ENCODE assay signal across 26 cellular contexts in genomic region chr17:44119062-44119461, GRCh38. TPM values are rescaled to one million over a fixed set of nuclear protein-coding genes. Genes with fewer than 3 reads are reported as not detected.
DNase-seq lines count a peak whose midpoint lies in the region; FAIRE-seq and TF ChIP-seq lines count a peak whose summit lies in the region.
"Had no signal": no experiment of that assay in that cellular context is flagged by ENCODE, and none has a peak within 500 bp of the region (broad histone marks: within the 10 kb centered on the region; RNA-seq: fewer than 3 reads in every experiment).

No MANE protein-coding gene starts in this region.

- 81% methylated on average over 5 of the region's 5 CpGs; no CpG with 5 or more reads in 1 of the 2 experiments for WGBS in H1 (ENCODE audit: extremely low coverage in 1 of 2, insufficient coverage in 1 of 2, insufficient read length in 1 of 2, insufficient replicate concordance in 2 of 2, low coverage in 1 of 2, low lambda C conversion rate in 2 of 2, missing lambda C conversion rate in 1 of 2), 2 experiments
- 40 to 63% methylated on average over 2 to 3 of the region's 5 CpGs for WGBS in thyroid gland, 2 donors

- peaks cover 41% of the 10 kb centered on the region for H3K4me1 Mint-ChIP-seq in activated naive CD8-positive, alpha-beta T cell (ENCODE audit: low read depth)
- H3K4me1 Mint-ChIP-seq in activated naive CD8-positive, alpha-beta T cell treated with anti-CD3 and anti-CD28 coated beads for 36 hours = peaks cover 22% of the 10 kb centered on the region
- peaks cover 41% of the 10 kb centered on the region for H3K4me1 Mint-ChIP-seq in neural progenitor cell

- H3K9me3 ChIP-seq in H1 (ENCODE audit: insufficient read depth in 2 of 2, low read depth in 1 of 2, low read length in 1 of 2) (no peaks in the 10 kb centered on the region), neural progenitor cell (ENCODE audit: low read depth) (no peaks in the 10 kb centered on the region), thyroid gland (no peaks in the 10 kb centered on the region), ascending aorta (no peaks in the 10 kb centered on the region)
- H3K9me3 ChIP-seq: ovary had no signal

- peaks cover 29% of the 10 kb centered on the region for H3K79me1 ChIP-seq in H1 (ENCODE audit: low read depth, low read length)

- H2BK20ac ChIP-seq in H1 (ENCODE audit: low read length) = peak overlapping the region; percentile 32; the same call in 1 of the 2 replicates

- H3K27ac Mint-ChIP-seq in activated naive CD8-positive, alpha-beta T cell = peak overlapping the region; percentile 51
- H3K27ac Mint-ChIP-seq in activated naive CD8-positive, alpha-beta T cell treated with anti-CD3 and anti-CD28 coated beads for 36 hours = no peak overlapping the region
- no peak overlapping the region for H3K27ac Mint-ChIP-seq in neural progenitor cell
- H3K27ac Mint-ChIP-seq: activated CD4-positive, alpha-beta memory T cell treated with anti-CD3 and anti-CD28 coated beads, Interleukin-2, amount 10 ng/mL, durations not matched to agents 7 days and 5 days; activated naive CD4-positive, alpha-beta T cell treated with anti-CD3 and anti-CD28 coated beads, Interleukin-2, amount 50 U/mL, for 24 hours; stimulated activated naive CD8-positive, alpha-beta T cell treated with anti-CD3 and anti-CD28 coated beads, Interleukin-15, Interleukin-2, amounts not matched to agents 100 ng/mL and 50 ng/mL, for 24 hours had no signal

- H4K8ac ChIP-seq in H1 (ENCODE audit: extremely low read depth, insufficient read depth, low read length) = peak overlapping the region; percentile 66; the same call in 1 of the 2 replicates

- H2BK120ac ChIP-seq in H1 (replicated peaks; ENCODE audit: low read depth, low read length) = no peak overlapping the region

- no peaks in the 10 kb centered on the region for H3K9me3 Mint-ChIP-seq in activated naive CD8-positive, alpha-beta T cell (ENCODE audit: low read depth)
- no peaks in the 10 kb centered on the region for H3K9me3 Mint-ChIP-seq in activated naive CD8-positive, alpha-beta T cell treated with anti-CD3 and anti-CD28 coated beads for 36 hours
- H3K9me3 Mint-ChIP-seq in neural progenitor cell = no peaks in the 10 kb centered on the region
- H3K9me3 Mint-ChIP-seq: activated CD4-positive, alpha-beta memory T cell treated with anti-CD3 and anti-CD28 coated beads, Interleukin-2, amount 10 ng/mL, durations not matched to agents 7 days and 5 days; activated naive CD4-positive, alpha-beta T cell treated with anti-CD3 and anti-CD28 coated beads, Interleukin-2, amount 50 U/mL, for 24 hours; activated T-cell treated with anti-CD3 and anti-CD28 coated beads, Interleukin-2, amount 50 U/mL, for 4 hours; stimulated activated naive CD8-positive, alpha-beta T cell treated with anti-CD3 and anti-CD28 coated beads, Interleukin-15, Interleukin-2, amounts not matched to agents 100 ng/mL and 50 ng/mL, for 24 hours had no signal

- POLR2A ChIA-PET in H1 (lab: Charles Lee; ENCODE audit: partially characterized antibody) = interaction anchor here (2.5 kb wide), 1 partner anchor 32 kb away, joined by 6 read pairs; no protein-coding TSS in a partner anchor

- no peak for FAIRE-seq in H1 (lab: Jason Lieb, UNC)
- FAIRE-seq: A204.1, RCC 7860 had no signal

- H3K23me2 ChIP-seq in H1 (ENCODE audit: low read depth, low read length) = peaks cover 5% of the 10 kb centered on the region; the same call in 1 of the 2 replicates

- intact Hi-C loops in thyroid gland (cut with DNase I) (no loop called here), ascending aorta (cut with DNase I) (no loop called here)

- no peaks in the 10 kb centered on the region for H3K36me3 Mint-ChIP-seq in activated naive CD8-positive, alpha-beta T cell
- H3K36me3 Mint-ChIP-seq in activated naive CD8-positive, alpha-beta T cell treated with anti-CD3 and anti-CD28 coated beads for 36 hours = no peaks in the 10 kb centered on the region
- peaks cover 3% of the 10 kb centered on the region for H3K36me3 Mint-ChIP-seq in neural progenitor cell
- H3K36me3 Mint-ChIP-seq: activated naive CD4-positive, alpha-beta T cell treated with anti-CD3 and anti-CD28 coated beads, Interleukin-2, amount 50 U/mL, for 24 hours had no signal

- no peaks in the 10 kb centered on the region for H3K27me3 ChIP-seq in H1 (replicated peaks in 1 of 4; ENCODE audit: control insufficient read depth in 3 of 4, extremely low read depth in 1 of 4, insufficient read depth in 3 of 4, low read length in 3 of 4)
- H3K27me3 ChIP-seq in neural progenitor cell = peaks cover 4% of the 10 kb centered on the region
- H3K27me3 ChIP-seq in thyroid gland = no peaks in the 10 kb centered on the region
- H3K27me3 ChIP-seq in ascending aorta = no peaks in the 10 kb centered on the region
- H3K27me3 ChIP-seq: hepatocyte, ovary had no signal

- H2AFZ ChIP-seq in H1 (ENCODE audit: low read length) (no peak overlapping the region), neural progenitor cell (replicated peaks) (no peak overlapping the region)
- H2AFZ ChIP-seq: hepatocyte had no signal

- no peaks in the 10 kb centered on the region for H3K27me3 Mint-ChIP-seq in activated naive CD8-positive, alpha-beta T cell
- H3K27me3 Mint-ChIP-seq in activated naive CD8-positive, alpha-beta T cell treated with anti-CD3 and anti-CD28 coated beads for 36 hours = no peaks in the 10 kb centered on the region
- H3K27me3 Mint-ChIP-seq in neural progenitor cell (ENCODE audit: insufficient read depth, low read depth) = peaks cover 4% of the 10 kb centered on the region
- H3K27me3 Mint-ChIP-seq: activated CD4-positive, alpha-beta memory T cell treated with anti-CD3 and anti-CD28 coated beads, Interleukin-2, amount 10 ng/mL, durations not matched to agents 7 days and 5 days; activated naive CD4-positive, alpha-beta T cell treated with anti-CD3 and anti-CD28 coated beads, Interleukin-2, amount 50 U/mL, for 24 hours; stimulated activated naive CD8-positive, alpha-beta T cell treated with anti-CD3 and anti-CD28 coated beads, Interleukin-15, Interleukin-2, amounts not matched to agents 100 ng/mL and 50 ng/mL, for 24 hours had no signal

- TF ChIP-seq RAD21 in H1 (IDR thresholded peaks at IDR 0.05 in 1 of 2, conservative IDR thresholded peaks at IDR 0.05 in 1 of 2; ENCODE audit: low read depth in 2 of 2, low read length in 2 of 2) = no peak

- H4K5ac ChIP-seq in H1 (ENCODE audit: insufficient read length, low read depth, low read length) = no peak overlapping the region

- H3K18ac ChIP-seq in H1 (ENCODE audit: extremely low read depth, low read length) = no peak overlapping the region; the same call in 1 of the 2 replicates

- TF ChIP-seq EP300 in H1 (IDR thresholded peaks at IDR 0.05; ENCODE audit: borderline replicate concordance in 1 of 2, low read depth in 2 of 2, low read length in 2 of 2) = no peak

- no peak for DNase-seq in activated naive CD8-positive, alpha-beta T cell treated with anti-CD3 and anti-CD28 coated beads for 36 hours
- DNase-seq in H1 (ENCODE audit: low read depth in 1 of 2, low spot score in 2 of 2) (no peak), neural progenitor cell (ENCODE audit: low spot score) (no peak), thyroid gland (peak; percentile 68 to 79), ascending aorta (ENCODE audit: low spot score in 2 of 2) (no peak), 8988T (no peak), MV-4-11 (lab: John Stamatoyannopoulos, UW) (no peak)
- DNase-seq: activated CD4-positive, alpha-beta memory T cell treated with anti-CD3 and anti-CD28 coated beads, Interleukin-2, amount 10 ng/mL, durations not matched to agents 7 days and 5 days; activated CD4-positive, CD25-positive, alpha-beta regulatory T cell; activated T-cell treated with anti-CD3 and anti-CD28 coated beads, Interleukin-2, amount 50 U/mL, for 4 hours; C1 segment of cervical spinal cord; effector CD8-positive, alpha-beta T cell; NCI-H1417 treated with DMSO at 0.1 percent for 48 hours; NCI-H2107; NCI-H524; ovary; stimulated activated CD4-positive, alpha-beta T cell treated with anti-CD3 and anti-CD28 coated beads, Interleukin-1b, Interleukin-23, amount 100 ng/mL, for 48 hours had no signal

- CTCF ChIA-PET in H1 (lab: Charles Lee; ENCODE audit: partially characterized antibody) = interaction anchor here (0.7 to 20.6 kb wide), 5 partner anchors 20 to 51 kb away, joined by 3 to 638 read pairs (median 22); partner anchors contain the start of gene ASB16

- H3K9ac ChIP-seq in H1 (replicated peaks in 1 of 4; ENCODE audit: extremely low read depth in 1 of 4, low read depth in 3 of 4, low read length in 3 of 4) (0 out of 7 replicates have a peak overlapping the region, but pooled peaks of 1 of the 4 experiments have one; percentile 16), neural progenitor cell (no peak overlapping the region)

- no peak overlapping the region for H3K56ac ChIP-seq in H1 (replicated peaks; ENCODE audit: insufficient read length, low read depth, low read length)

- H3K23ac ChIP-seq in H1 (ENCODE audit: insufficient read length) = no peak overlapping the region

- H4K20me1 ChIP-seq in H1 (replicated peaks in 1 of 2; ENCODE audit: control insufficient read depth in 1 of 2, insufficient read depth in 2 of 2, low read length in 2 of 2) = peaks cover 3 to 11% of the 10 kb centered on the region in 2 experiments
- peaks cover 87% of the 10 kb centered on the region for H4K20me1 ChIP-seq in neural progenitor cell (ENCODE audit: low read depth)

- H3K14ac ChIP-seq in H1 (ENCODE audit: insufficient read length) = no peak overlapping the region

- H3K79me2 ChIP-seq in H1 (ENCODE audit: control insufficient read depth in 1 of 2, insufficient read depth in 2 of 2, low read length in 2 of 2) (peaks cover 0 to 74% of the 10 kb centered on the region in 2 experiments; a peak in 2 of 4 replicates), neural progenitor cell (ENCODE audit: low read depth) (peaks cover 42% of the 10 kb centered on the region)

- H3K4me3 Mint-ChIP-seq in activated naive CD8-positive, alpha-beta T cell = no peak overlapping the region
- H3K4me3 Mint-ChIP-seq in activated naive CD8-positive, alpha-beta T cell treated with anti-CD3 and anti-CD28 coated beads for 36 hours = no peak overlapping the region
- H3K4me3 Mint-ChIP-seq in neural progenitor cell = peak overlapping the region; percentile 65
- H3K4me3 Mint-ChIP-seq: activated CD4-positive, alpha-beta memory T cell treated with anti-CD3 and anti-CD28 coated beads, Interleukin-2, amount 10 ng/mL, durations not matched to agents 7 days and 5 days; activated naive CD4-positive, alpha-beta T cell treated with anti-CD3 and anti-CD28 coated beads, Interleukin-2, amount 50 U/mL, for 24 hours; activated T-cell treated with anti-CD3 and anti-CD28 coated beads, Interleukin-2, amount 50 U/mL, for 4 hours; stimulated activated naive CD8-positive, alpha-beta T cell treated with anti-CD3 and anti-CD28 coated beads, Interleukin-15, Interleukin-2, amounts not matched to agents 100 ng/mL and 50 ng/mL, for 24 hours had no signal

- H4K91ac ChIP-seq in H1 (replicated peaks; ENCODE audit: insufficient read length, low read length) = no peak overlapping the region

- H3K4ac ChIP-seq in H1 (replicated peaks; ENCODE audit: insufficient read length, low read depth, low read length) = peak overlapping the region; percentile 34

- H3K4me3 ChIP-seq in H1 (ENCODE audit: extremely low read depth in 1 of 4, insufficient read depth in 2 of 4, low read depth in 3 of 4, low read length in 4 of 4) (no peak overlapping the region), neural progenitor cell (no peak overlapping the region), thyroid gland (replicated peaks in 1 of 3) (no peak overlapping the region), ascending aorta (no peak overlapping the region)
- H3K4me3 ChIP-seq: hepatocyte, ovary, SK-N-MC had no signal

- H3F3A ChIP-seq in neural progenitor cell (ENCODE audit: low read depth) = peaks cover 40% of the 10 kb centered on the region

- H3K4me1 ChIP-seq in H1 (replicated peaks in 1 of 4; ENCODE audit: control insufficient read depth in 3 of 4, insufficient read depth in 4 of 4, low read length in 3 of 4) (peaks cover 17 to 31% (median 23%) of the 10 kb centered on the region in 4 experiments), neural progenitor cell (peaks cover 37% of the 10 kb centered on the region), thyroid gland (peaks cover 37 to 44% of the 10 kb centered on the region in 2 donors), ascending aorta (peaks cover 12 to 44% of the 10 kb centered on the region in 2 donors)

- peak overlapping the region; percentile 80; the same call in 1 of the 2 replicates for H2AK5ac ChIP-seq in H1 (ENCODE audit: low read depth, low read length)

- TF ChIP-seq POLR2A in H1 (IDR thresholded peaks at IDR 0.05; ENCODE audit: control extremely low read depth in 1 of 2, low read depth in 2 of 2, low read length in 2 of 2) (no peak), thyroid gland (IDR thresholded peaks at IDR 0.05) (no peak)

- peak overlapping the region; percentile 72; the same call in 1 of the 2 replicates for H2BK12ac ChIP-seq in H1 (ENCODE audit: low read depth, low read length)

- H3K27ac ChIP-seq in H1 (ENCODE audit: low read depth, low read length) (0 out of 2 replicates have a peak overlapping the region, but pooled peaks have one; percentile 15), neural progenitor cell (no peak overlapping the region), thyroid gland (peak overlapping the region in 2 of 3 donors; percentile 40 to 41), ascending aorta (peak overlapping the region in 1 of 2 donors; percentile 97)
- H3K27ac ChIP-seq: hepatocyte, ovary, SK-N-MC had no signal

- H2BK5ac ChIP-seq in H1 (ENCODE audit: low read depth, low read length) = peak overlapping the region; percentile 54

- H2BK15ac ChIP-seq in H1 (ENCODE audit: low read length) = peak overlapping the region; percentile 19; the same call in 1 of the 2 replicates

- TF ChIP-seq CTCF in H1 (IDR thresholded peaks at IDR 0.05; ENCODE audit: control extremely low read depth in 1 of 3, insufficient read depth in 1 of 3, low read depth in 1 of 3, low read length in 3 of 3) (no peak), neural progenitor cell (IDR thresholded peaks at IDR 0.05) (no peak), thyroid gland (IDR thresholded peaks at IDR 0.05) (no peak), ascending aorta (IDR thresholded peaks at IDR 0.05) (no peak)

- no peaks in the 10 kb centered on the region; a peak in 2 of 8 replicates for H3K36me3 ChIP-seq in H1 (ENCODE audit: control insufficient read depth in 2 of 4, insufficient read depth in 4 of 4, low read length in 3 of 4)
- no peaks in the 10 kb centered on the region for H3K36me3 ChIP-seq in neural progenitor cell
- H3K36me3 ChIP-seq in thyroid gland = peaks cover 4 to 8% of the 10 kb centered on the region in 2 donors
- H3K36me3 ChIP-seq in ascending aorta = peaks cover 18 to 35% of the 10 kb centered on the region in 2 donors
- H3K36me3 ChIP-seq: ovary had no signal

- H3K4me2 ChIP-seq in H1 (ENCODE audit: insufficient read depth in 1 of 2, low read depth in 2 of 2, low read length in 2 of 2) (peak overlapping the region in 1 of 2 experiments; percentile 16; a peak in 2 of 4 replicates), neural progenitor cell (peak overlapping the region; percentile 16)
- H3K4me2 ChIP-seq: hepatocyte had no signal

RNA-seq across cellular contexts. Expression of gene HDAC5, which starts 4.4 kb away (rescaled TPM):
- total RNA-seq in activated naive CD8-positive, alpha-beta T cell treated with anti-CD3 and anti-CD28 coated beads for 36 hours = 10 to 100 TPM; 18.2 to 18.7 TPM
- 48.5 and 54.0 TPM in 2 replicates for total RNA-seq in H1 (2021; fragmentation: NEBNext Ultra II Directional; extraction: Animal tissue kit (Norgen Biotek cat#: 25700))
- polyA plus RNA-seq in H1 (2011; rRNA removed) = 54.4 and 79.2 TPM in 2 replicates
- polyA plus RNA-seq in H1 (2011; cell fraction: cytosol; rRNA removed) = 78.3 TPM
- polyA plus RNA-seq in H1 (2011; cell fraction: nucleus; rRNA removed) = 103 TPM
- polyA plus RNA-seq in H1 (2012, experiment 1 of 2) = 31.8 to 62.6 TPM (median 53.9 TPM) in 4 replicates
- polyA plus RNA-seq in H1 (2012, experiment 2 of 2) = 44.0 TPM
- polyA plus RNA-seq in H1 (2013, experiment 1 of 2) = 23.8 TPM
- 23.7 TPM for polyA plus RNA-seq in H1 (2013, experiment 2 of 2)
- polyA minus RNA-seq in H1 (2011; rRNA and poly(A)+ RNA removed) = 77.4 and 115 TPM in 2 replicates
- polyA minus RNA-seq in H1 (2011; cell fraction: cytosol; rRNA and poly(A)+ RNA removed) = 41.8 TPM
- polyA minus RNA-seq in H1 (2011; cell fraction: nucleus; rRNA and poly(A)+ RNA removed) = 57.9 TPM
- total RNA-seq in neural progenitor cell (ENCODE audit: low replicate concordance) = 23.6 and 71.0 TPM in 2 replicates
- total RNA-seq in thyroid gland = 100 to 1,000 TPM in 2 of 4 donors, 10 to 100 TPM in 2; 69.5 to 142 (median 107) TPM
- total RNA-seq in ascending aorta = 189 TPM

RNA-seq across cellular contexts. Expression of gene HROB, which starts 22.7 kb away (rescaled TPM):
- 10 to 100 TPM; 18.5 to 20.1 TPM for total RNA-seq in activated naive CD8-positive, alpha-beta T cell treated with anti-CD3 and anti-CD28 coated beads for 36 hours
- 18.8 and 19.4 TPM in 2 replicates for total RNA-seq in H1 (2021; fragmentation: NEBNext Ultra II Directional; extraction: Animal tissue kit (Norgen Biotek cat#: 25700))
- 21.6 and 24.1 TPM in 2 replicates for polyA plus RNA-seq in H1 (2011; rRNA removed)
- 17.5 TPM for polyA plus RNA-seq in H1 (2011; cell fraction: cytosol; rRNA removed)
- 32.1 TPM for polyA plus RNA-seq in H1 (2011; cell fraction: nucleus; rRNA removed)
- 16.3 to 20.8 TPM (median 17.6 TPM) in 4 replicates for polyA plus RNA-seq in H1 (2012, experiment 1 of 2)
- polyA plus RNA-seq in H1 (2012, experiment 2 of 2) = 16.8 TPM
- polyA plus RNA-seq in H1 (2013, experiment 1 of 2) = 10.8 TPM
- 10.3 TPM for polyA plus RNA-seq in H1 (2013, experiment 2 of 2)
- 35.7 and 36.8 TPM in 2 replicates for polyA minus RNA-seq in H1 (2011; rRNA and poly(A)+ RNA removed)
- polyA minus RNA-seq in H1 (2011; cell fraction: cytosol; rRNA and poly(A)+ RNA removed) = 17.8 TPM
- polyA minus RNA-seq in H1 (2011; cell fraction: nucleus; rRNA and poly(A)+ RNA removed) = 18.6 TPM
- 6.5 and 11.0 TPM in 2 replicates for total RNA-seq in neural progenitor cell (ENCODE audit: low replicate concordance)
- total RNA-seq in thyroid gland = 1 to 10 TPM in 1 of 4 donors, under 1 TPM in 3; 0.20 to 1.1 (median 0.30) TPM
- total RNA-seq in ascending aorta = not detected

RNA-seq across cellular contexts. Expression of gene G6PC3, which starts 48.5 kb away (rescaled TPM):
- 10 to 100 TPM; 30.8 to 31.1 TPM for total RNA-seq in activated naive CD8-positive, alpha-beta T cell treated with anti-CD3 and anti-CD28 coated beads for 36 hours
- total RNA-seq in H1 (2021; fragmentation: NEBNext Ultra II Directional; extraction: Animal tissue kit (Norgen Biotek cat#: 25700)) = 104 and 114 TPM in 2 replicates
- 343 and 436 TPM in 2 replicates for polyA plus RNA-seq in H1 (2011; rRNA removed)
- polyA plus RNA-seq in H1 (2011; cell fraction: cytosol; rRNA removed) = 191 TPM
- 198 TPM for polyA plus RNA-seq in H1 (2011; cell fraction: nucleus; rRNA removed)
- polyA plus RNA-seq in H1 (2012, experiment 1 of 2) = 143 to 233 TPM (median 204 TPM) in 4 replicates
- 249 TPM for polyA plus RNA-seq in H1 (2012, experiment 2 of 2)
- 394 TPM for polyA plus RNA-seq in H1 (2013, experiment 1 of 2)
- polyA plus RNA-seq in H1 (2013, experiment 2 of 2) = 451 TPM
- polyA minus RNA-seq in H1 (2011; rRNA and poly(A)+ RNA removed) = 132 and 168 TPM in 2 replicates
- polyA minus RNA-seq in H1 (2011; cell fraction: cytosol; rRNA and poly(A)+ RNA removed) = 151 TPM
- 96.9 TPM for polyA minus RNA-seq in H1 (2011; cell fraction: nucleus; rRNA and poly(A)+ RNA removed)
- 16.6 and 55.1 TPM in 2 replicates for total RNA-seq in neural progenitor cell (ENCODE audit: low replicate concordance)
- total RNA-seq in thyroid gland = 100 to 1,000 TPM in 2 of 4 donors, 10 to 100 TPM in 2; 41.4 to 104 (median 80.8) TPM
- total RNA-seq in ascending aorta = 111 TPM

RNA-seq across cellular contexts. Expression of gene ASB16, which starts 51.4 kb away (rescaled TPM):
- not detected for total RNA-seq in activated naive CD8-positive, alpha-beta T cell treated with anti-CD3 and anti-CD28 coated beads for 36 hours
- 0.19 TPM in 1 of 2 replicates, not detected in the other for total RNA-seq in H1 (2021; fragmentation: NEBNext Ultra II Directional; extraction: Animal tissue kit (Norgen Biotek cat#: 25700))
- 0.05 and 0.09 TPM in 2 replicates for polyA plus RNA-seq in H1 (2011; rRNA removed)
- polyA plus RNA-seq in H1 (2011; cell fraction: cytosol; rRNA removed) = 0.05 TPM
- 0.17 TPM for polyA plus RNA-seq in H1 (2011; cell fraction: nucleus; rRNA removed)
- polyA plus RNA-seq in H1 (2012, experiment 1 of 2) = 1.7 to 2.5 TPM (median 2.3 TPM) in 4 replicates
- polyA plus RNA-seq in H1 (2012, experiment 2 of 2) = 0.79 TPM
- 0.06 TPM for polyA plus RNA-seq in H1 (2013, experiment 1 of 2)
- 0.04 TPM for polyA plus RNA-seq in H1 (2013, experiment 2 of 2)
- 0.10 TPM in 1 of 2 replicates, not detected in the other for polyA minus RNA-seq in H1 (2011; rRNA and poly(A)+ RNA removed)
- not detected for polyA minus RNA-seq in H1 (2011; cell fraction: cytosol; rRNA and poly(A)+ RNA removed)
- polyA minus RNA-seq in H1 (2011; cell fraction: nucleus; rRNA and poly(A)+ RNA removed) = not detected
- not detected in 2 replicates for total RNA-seq in neural progenitor cell (ENCODE audit: low replicate concordance)
- total RNA-seq in thyroid gland = 1 to 10 TPM; 1.4 to 2.4 (median 1.7) TPM
- not detected for total RNA-seq in ascending aorta
- total RNA-seq: chondrocyte, M059J had no signal

RNA-seq across cellular contexts. Expression of gene LSM12, which starts 52.6 kb away (rescaled TPM):
- 100 to 1,000 TPM; 103 to 110 TPM for total RNA-seq in activated naive CD8-positive, alpha-beta T cell treated with anti-CD3 and anti-CD28 coated beads for 36 hours
- 118 and 142 TPM in 2 replicates for total RNA-seq in H1 (2021; fragmentation: NEBNext Ultra II Directional; extraction: Animal tissue kit (Norgen Biotek cat#: 25700))
- polyA plus RNA-seq in H1 (2011; rRNA removed) = 51.6 and 69.8 TPM in 2 replicates
- 57.3 TPM for polyA plus RNA-seq in H1 (2011; cell fraction: cytosol; rRNA removed)
- 31.1 TPM for polyA plus RNA-seq in H1 (2011; cell fraction: nucleus; rRNA removed)
- 59.4 to 75.6 TPM (median 69.7 TPM) in 4 replicates for polyA plus RNA-seq in H1 (2012, experiment 1 of 2)
- polyA plus RNA-seq in H1 (2012, experiment 2 of 2) = 76.0 TPM
- 126 TPM for polyA plus RNA-seq in H1 (2013, experiment 1 of 2)
- 129 TPM for polyA plus RNA-seq in H1 (2013, experiment 2 of 2)
- 83.5 and 95.8 TPM in 2 replicates for polyA minus RNA-seq in H1 (2011; rRNA and poly(A)+ RNA removed)
- 54.6 TPM for polyA minus RNA-seq in H1 (2011; cell fraction: cytosol; rRNA and poly(A)+ RNA removed)
- polyA minus RNA-seq in H1 (2011; cell fraction: nucleus; rRNA and poly(A)+ RNA removed) = 32.1 TPM
- total RNA-seq in neural progenitor cell (ENCODE audit: low replicate concordance) (69.6 and 76.7 TPM in 2 replicates), thyroid gland (10 to 100 TPM; 41.3 to 47.2 (median 43.8) TPM), ascending aorta (12.5 TPM)

Comparison
In these comparisons a context has a peak if more than half of its experiments do, and no peak if none do; other contexts are left out.
1. DNase-seq: peak in thyroid gland (2 of 2); none in activated naive CD8-positive, alpha-beta T cell treated with anti-CD3 and anti-CD28 coated beads for 36 hours (single experiment), H1 (0 of 2), neural progenitor cell (single experiment), ascending aorta (0 of 2), 8988T (single experiment) and MV-4-11 (single experiment).